8 cellular contexts compared by ENCODE assay signal in genomic region chr10:30422981-30423654, GRCh38. TPM values are rescaled to one million over a fixed set of nuclear protein-coding genes. Genes with fewer than 3 reads are reported as not detected.
A peak's percentile ranks its signal among the peaks of the same experiment; 100 is the strongest.
DNase-seq lines count a peak whose midpoint lies in the region; ATAC-seq, FAIRE-seq and TF ChIP-seq lines count a peak whose summit lies in the region.

No MANE protein-coding gene starts in this region.

- H3K27ac ChIP-seq in PC-3 (ENCODE audit: low read length), result peak overlapping the region; percentile 68
- peak overlapping the region; percentile 62 for H3K27ac ChIP-seq in fibroblast of lung (ENCODE audit: insufficient read depth, low read length)
- H3K27ac ChIP-seq in pancreas, result peak overlapping the region in 2 of 4 donors; percentile 19 to 52

- DNase-seq in GDM1 (lab: John Stamatoyannopoulos, UW) (peak; percentile 2), PC-3 (peak; percentile 82), fibroblast of lung (ENCODE audit: low read depth in 2 of 2) (peak; percentile 77 to 84), pancreas (peak in 1 of 6 donors; percentile 37), left lobe of liver (ENCODE audit: low spot score) (no peak), RPMI8226 (no peak), NCI-H446 treated with DMSO at 0.1 percent for 48 hours (lab: John Stamatoyannopoulos, UW) (no peak), NCI-H2196 (lab: John Stamatoyannopoulos, UW; ENCODE audit: unreplicated experiment) (no peak)

- H3K4me2 ChIP-seq in PC-3 (ENCODE audit: low read length), result peak overlapping the region; percentile 40
- H3K4me2 ChIP-seq in fibroblast of lung (ENCODE audit: extremely low read depth, insufficient read depth, low read length), result no peak overlapping the region

- peaks cover 19% of the 10 kb centered on the region for H3K4me1 ChIP-seq in PC-3 (ENCODE audit: insufficient read depth, low read length)
- peaks cover 6% of the 10 kb centered on the region for H3K4me1 ChIP-seq in fibroblast of lung (ENCODE audit: control insufficient read depth, extremely low read depth, insufficient read depth, low read length)
- H3K4me1 ChIP-seq in pancreas, result peaks cover 0 to 8% (median 5%) of the 10 kb centered on the region in 3 donors

- H2AFZ ChIP-seq in PC-3 (ENCODE audit: low read length) (peak overlapping the region; percentile 62), fibroblast of lung (ENCODE audit: low read length) (peak overlapping the region; percentile 3)

- H3F3A ChIP-seq in PC-3 (ENCODE audit: low read length, unreplicated experiment), result no peaks in the 10 kb centered on the region

- ATAC-seq in PC-3 (peak; percentile 92), pancreas (peak; percentile 31 to 80 (median 76)), left lobe of liver (no peak)

- WGBS in pancreas, 2 donors, result 61 to 62% methylated on average over 8 of the region's 8 CpGs

- H3K9me3 ChIP-seq in PC-3 (ENCODE audit: low read length), result no peaks in the 10 kb centered on the region
- H3K9me3 ChIP-seq in fibroblast of lung (ENCODE audit: control insufficient read depth, insufficient read depth, low read depth, low read length), result no peaks in the 10 kb centered on the region
- no peaks in the 10 kb centered on the region for H3K9me3 ChIP-seq in pancreas

- intact Hi-C loops in PC-3 (cut with micrococcal nuclease) (no loop called here), pancreas (cut with DNase I) (no loop called here)

- H4K20me1 ChIP-seq in PC-3 (ENCODE audit: low read length) (no peaks in the 10 kb centered on the region), fibroblast of lung (ENCODE audit: control insufficient read depth, extremely low read depth, insufficient read depth, low read length) (no peaks in the 10 kb centered on the region)

- H3K9me2 ChIP-seq in PC-3 (replicated peaks; ENCODE audit: low read length), result no peaks in the 10 kb centered on the region

- BruUV-seq in PC-3 (replicated peaks; lab: Mats Ljungman, UMichigan), result no TSS peak

- POLR2A ChIA-PET in PC-3 (lab: Charles Lee; ENCODE audit: unreplicated experiment), result interaction anchor here (0.5 to 1.7 kb wide), 4 partner anchors 10 to 31 kb away, joined by 6 to 14 read pairs (median 8); partner anchors contain the start of gene MAP3K8

- CTCF ChIA-PET in PC-3 (lab: Charles Lee), result interaction anchor here (0.6 kb wide), 1 partner anchor 170 kb away, joined by 3 read pairs; no protein-coding TSS in a partner anchor

- H3K27me3 ChIP-seq in PC-3 (ENCODE audit: low read length) (no peaks in the 10 kb centered on the region), fibroblast of lung (ENCODE audit: control insufficient read depth, insufficient read depth, low read length) (no peaks in the 10 kb centered on the region), pancreas (no peaks in the 10 kb centered on the region)

- H3K36me3 ChIP-seq in PC-3 (ENCODE audit: low read depth, low read length) (no peaks in the 10 kb centered on the region), fibroblast of lung (ENCODE audit: control insufficient read depth, insufficient read depth, low read length) (no peaks in the 10 kb centered on the region), pancreas (no peaks in the 10 kb centered on the region)

- FAIRE-seq in pancreas (lab: Jason Lieb, UNC), result no peak

- H3K79me2 ChIP-seq in PC-3 (ENCODE audit: low read length), result no peaks in the 10 kb centered on the region
- H3K79me2 ChIP-seq in fibroblast of lung (ENCODE audit: control insufficient read depth, insufficient read depth, low read length), result no peaks in the 10 kb centered on the region

- H3K9ac ChIP-seq in PC-3 (ENCODE audit: low read length), result 0 out of 2 replicates have a peak overlapping the region, but pooled peaks have one; percentile 20
- no peak overlapping the region for H3K9ac ChIP-seq in fibroblast of lung (ENCODE audit: insufficient read depth, low read length)

- TF ChIP-seq CTCF in PC-3 (conservative IDR thresholded peaks at IDR 0.05; ENCODE audit: low read depth, low read length) (no peak), fibroblast of lung (conservative IDR thresholded peaks at IDR 0.05 in 1 of 2, IDR thresholded peaks at IDR 0.05 in 1 of 2; ENCODE audit: low read depth in 1 of 2, low read length in 2 of 2) (no peak), pancreas (IDR thresholded peaks at IDR 0.05) (no peak)

- H3K4me3 ChIP-seq in PC-3 (ENCODE audit: low read length), result no peak overlapping the region
- no peak overlapping the region for H3K4me3 ChIP-seq in fibroblast of lung (replicated peaks in 1 of 4; ENCODE audit: control extremely low read depth in 1 of 4, insufficient read depth in 1 of 4, low read depth in 3 of 4, low read length in 4 of 4)
- no peak overlapping the region for H3K4me3 ChIP-seq in pancreas

RNA-seq across cellular contexts. Expression of gene MAP3K8, which starts 10.9 kb away (rescaled TPM):
- 4.9 and 6.5 TPM in 2 replicates for total RNA-seq in PC-3 (2014; rRNA removed)
- 15.7 and 20.0 TPM in 2 replicates for total RNA-seq in fibroblast of lung
- 16.9 and 52.6 TPM in 2 replicates for polyA plus RNA-seq in fibroblast of lung
- 10.4 and 26.6 TPM in 2 replicates for polyA plus RNA-seq in fibroblast of lung (2012)
- polyA minus RNA-seq in fibroblast of lung (ENCODE audit: low replicate concordance), result 9.6 and 20.6 TPM in 2 replicates
- total RNA-seq in pancreas, result 1 to 10 TPM; 2.8 to 9.2 (median 4.8) TPM
- 10 to 100 TPM in 1 of 2 donors, 1 to 10 TPM in 1; 6.9 to 13.0 TPM for polyA plus RNA-seq in pancreas
- total RNA-seq in left lobe of liver, result 2.9 TPM

Comparison
In these comparisons a context has a peak if more than half of its experiments do, and no peak if none do; other contexts are left out.
1. DNase-seq: peak in GDM1 (single experiment), PC-3 (single experiment) and fibroblast of lung (2 of 2); none in left lobe of liver (single experiment), RPMI8226 (single experiment), NCI-H446 treated with DMSO at 0.1 percent for 48 hours (single experiment) and NCI-H2196 (single experiment).